ENCODE assay signal across 16 cellular contexts in genomic region chr2:110867078-110867477, GRCh38.
"Had no signal": no experiment of that assay in that cellular context is flagged by ENCODE, and none has a peak within 500 bp of the region (broad histone marks: within the 10 kb centered on the region; RNA-seq: fewer than 3 reads in every experiment).

No MANE protein-coding gene starts in this region.

- H3K4me3 ChIP-seq: right atrium auricular region, skin epidermis, suprapubic skin had no signal

- H3K9me3 ChIP-seq: neutrophil, right atrium auricular region, suprapubic skin had no signal

- ATAC-seq: stimulated activated naive B cell treated with anti-CD40 and anti-IgM and Interleukin-4, amounts not matched to agents 10 μg/mL and 1 μg/mL and 100 μg/mL, for 72 hours; T-helper 17 cell had no signal

- H3K27ac Mint-ChIP-seq: activated B cell treated with CpG ODN at 0.5 μM for 24 hours; endodermal cell; stimulated activated naive B cell treated with anti-CD40 and anti-IgM and Interleukin-4, amounts not matched to agents 10 μg/mL and 1 μg/mL and 100 μg/mL, for 72 hours; type B pancreatic cell had no signal

- H3K27ac ChIP-seq: neutrophil, right atrium auricular region, skin epidermis, suprapubic skin had no signal

- DNase-seq: activated B cell treated with CpG ODN at 0.5 μM for 24 hours; amniotic stem cell; dermis blood vessel endothelial cell; endodermal cell; erythroblast; hippocampal formation; kidney glomerular epithelial cell; posterior cingulate gyrus; stimulated activated naive B cell treated with anti-CD40 and anti-IgM and Interleukin-4, amounts not matched to agents 10 μg/mL and 1 μg/mL and 100 μg/mL, for 72 hours; T-helper 17 cell had no signal

- H3K36me3 Mint-ChIP-seq: brain; stimulated activated naive B cell treated with anti-CD40 and anti-IgM and Interleukin-4, amounts not matched to agents 10 μg/mL and 1 μg/mL and 100 μg/mL, for 72 hours; type B pancreatic cell had no signal

- H3K27me3 ChIP-seq: neutrophil, right atrium auricular region had no signal

- H3K9me3 Mint-ChIP-seq: activated B cell treated with CpG ODN at 0.5 μM for 24 hours; endodermal cell; stimulated activated naive B cell treated with anti-CD40 and anti-IgM and Interleukin-4, amounts not matched to agents 10 μg/mL and 1 μg/mL and 100 μg/mL, for 72 hours; type B pancreatic cell had no signal

- H3K4me3 Mint-ChIP-seq: activated B cell treated with CpG ODN at 0.5 μM for 24 hours; endodermal cell; stimulated activated naive B cell treated with anti-CD40 and anti-IgM and Interleukin-4, amounts not matched to agents 10 μg/mL and 1 μg/mL and 100 μg/mL, for 72 hours; T-helper 17 cell; type B pancreatic cell had no signal

- H3K4me1 ChIP-seq: right atrium auricular region, suprapubic skin had no signal

- H3K36me3 ChIP-seq: neutrophil, right atrium auricular region, suprapubic skin had no signal
